ENCODE assay signal across 16 cellular contexts in genomic region chr4:103496800-103497199, GRCh38.
DNase-seq lines count a peak whose midpoint lies in the region; ATAC-seq and TF ChIP-seq lines count a peak whose summit lies in the region.
"Had no signal": no experiment of that assay in that cellular context is flagged by ENCODE, and none has a peak within 500 bp of the region (broad histone marks: within the 10 kb centered on the region; RNA-seq: fewer than 3 reads in every experiment).

No MANE protein-coding gene starts in this region.

- peak overlapping the region; percentile 37 for H3K27ac Mint-ChIP-seq in Caco-2 (ENCODE audit: unreplicated experiment)
- no peak overlapping the region for H3K27ac Mint-ChIP-seq in activated CD4-positive, alpha-beta memory T cell treated with anti-CD3 and anti-CD28 coated beads, Interleukin-2, amount 10 ng/mL, durations not matched to agents 7 days and 5 days
- H3K27ac Mint-ChIP-seq in HFFc6, result no peak overlapping the region; the same call in 1 of the 2 replicates

- H3K27me3 Mint-ChIP-seq in Caco-2 (ENCODE audit: insufficient read depth, unreplicated experiment), result no peaks in the 10 kb centered on the region
- H3K27me3 Mint-ChIP-seq in activated CD4-positive, alpha-beta memory T cell treated with anti-CD3 and anti-CD28 coated beads, Interleukin-2, amount 10 ng/mL, durations not matched to agents 7 days and 5 days, result no peaks in the 10 kb centered on the region
- no peaks in the 10 kb centered on the region for H3K27me3 Mint-ChIP-seq in HFFc6 (ENCODE audit: insufficient read depth)

- no peaks in the 10 kb centered on the region for H3K27me3 ChIP-seq in Caco-2 (replicated peaks; ENCODE audit: control insufficient read depth, insufficient read depth, low read length)

- no peaks in the 10 kb centered on the region for H3K9me3 ChIP-seq in Caco-2

- ATAC-seq in GM18867 (IDR thresholded peaks at IDR 0.05; ENCODE audit: unreplicated experiment) (peak; percentile 22), HG02973 (IDR thresholded peaks at IDR 0.05; ENCODE audit: unreplicated experiment) (peak; percentile 20), HG03565 (IDR thresholded peaks at IDR 0.05; ENCODE audit: unreplicated experiment) (peak; percentile 18)

- H3K4me1 Mint-ChIP-seq in Caco-2 (ENCODE audit: low read depth, unreplicated experiment) (no peaks in the 10 kb centered on the region), HFFc6 (ENCODE audit: low read depth) (peaks cover 35% of the 10 kb centered on the region)
- peaks cover 15% of the 10 kb centered on the region for H3K4me1 Mint-ChIP-seq in activated CD4-positive, alpha-beta memory T cell treated with anti-CD3 and anti-CD28 coated beads, Interleukin-2, amount 10 ng/mL, durations not matched to agents 7 days and 5 days

- intact Hi-C loops in Caco-2 (cut with micrococcal nuclease; ENCODE audit: unreplicated experiment), result no loop called here

- CTCF ChIA-PET in Caco-2 (lab: Charles Lee), result no interaction called here
- CTCF ChIA-PET in activated CD4-positive, alpha-beta memory T cell treated with anti-CD3 and anti-CD28 coated beads, Interleukin-2, amount 10 ng/mL, durations not matched to agents 7 days and 5 days (lab: Charles Lee), result no interaction called here

- no TSS peak for BruUV-seq in Caco-2 (replicated peaks; lab: Mats Ljungman, UMichigan)

- H3K4me1 ChIP-seq in Caco-2, result peaks cover 21% of the 10 kb centered on the region

- TF ChIP-seq CTCF in Caco-2 (IDR thresholded peaks at IDR 0.05; ENCODE audit: insufficient read depth in 1 of 2, low read depth in 1 of 2, low read length in 1 of 2, severe bottlenecking in 1 of 2, unreplicated experiment in 1 of 2), result no peak
- TF ChIP-seq CTCF in HFFc6 (IDR thresholded peaks at IDR 0.05), result no peak

- no peak for DNase-seq in Caco-2
- no peak for DNase-seq in NCI-H526 treated with DMSO at 0.1 percent for 48 hours (lab: John Stamatoyannopoulos, UW)
- DNase-seq in activated CD4-positive, alpha-beta memory T cell treated with anti-CD3 and anti-CD28 coated beads, Interleukin-2, amount 10 ng/mL, durations not matched to agents 7 days and 5 days, result no peak
- DNase-seq in stimulated activated CD4-positive, alpha-beta T cell treated with anti-CD3 and anti-CD28 coated beads, Interleukin-2, amount 100 ng/mL, for 48 hours, result no peak
- no peak for DNase-seq in HFFc6
- DNase-seq: DMS79, Karpas-422, MM.1S, NCI-H1105, NCI-H1694 treated with DMSO at 0.1 percent for 48 hours, NCI-H446, RPMI8226, T-helper 2 cell had no signal

- H3K4me3 Mint-ChIP-seq in Caco-2 (ENCODE audit: unreplicated experiment) (no peak overlapping the region), HFFc6 (no peak overlapping the region)
- no peak overlapping the region for H3K4me3 Mint-ChIP-seq in activated CD4-positive, alpha-beta memory T cell treated with anti-CD3 and anti-CD28 coated beads, Interleukin-2, amount 10 ng/mL, durations not matched to agents 7 days and 5 days

- H3K4me3 ChIP-seq in Caco-2 (ENCODE audit: low read depth, low read length), result no peak overlapping the region

- H3K9me3 Mint-ChIP-seq in Caco-2 (ENCODE audit: unreplicated experiment), result peaks cover 10% of the 10 kb centered on the region
- peaks cover 2% of the 10 kb centered on the region for H3K9me3 Mint-ChIP-seq in activated CD4-positive, alpha-beta memory T cell treated with anti-CD3 and anti-CD28 coated beads, Interleukin-2, amount 10 ng/mL, durations not matched to agents 7 days and 5 days
- no peaks in the 10 kb centered on the region for H3K9me3 Mint-ChIP-seq in HFFc6

- no peaks in the 10 kb centered on the region for H3K36me3 ChIP-seq in Caco-2 (ENCODE audit: control insufficient read depth, insufficient read depth, low read length)

- POLR2A ChIA-PET in Caco-2 (lab: Charles Lee), result no interaction called here
- POLR2A ChIA-PET in activated CD4-positive, alpha-beta memory T cell treated with anti-CD3 and anti-CD28 coated beads, Interleukin-2, amount 10 ng/mL, durations not matched to agents 7 days and 5 days (lab: Charles Lee), result no interaction called here

- H3K36me3 Mint-ChIP-seq in Caco-2 (ENCODE audit: insufficient read depth, unreplicated experiment), result no peaks in the 10 kb centered on the region
- no peaks in the 10 kb centered on the region for H3K36me3 Mint-ChIP-seq in activated CD4-positive, alpha-beta memory T cell treated with anti-CD3 and anti-CD28 coated beads, Interleukin-2, amount 10 ng/mL, durations not matched to agents 7 days and 5 days (ENCODE audit: low read depth)
- no peaks in the 10 kb centered on the region; the same call in 1 of the 2 replicates for H3K36me3 Mint-ChIP-seq in HFFc6 (ENCODE audit: low read depth)
